In genomic region chr18:35343936-35344735, GRCh38 we compare ENCODE assay signal across 8 cellular contexts. TPM values are rescaled to one million over a fixed set of nuclear protein-coding genes. Genes with fewer than 3 reads are reported as not detected.
A peak's percentile ranks its signal among the peaks of the same experiment; 100 is the strongest.
DNase-seq lines count a peak whose midpoint lies in the region; ATAC-seq lines count a peak whose summit lies in the region.

ZNF24 (minus strand) TSS chr18:35344420; CDS start chr18:35340650, 3,770 bp downstream.

- H3K27ac ChIP-seq in mesendoderm (ENCODE audit: low read depth, low read length), result peak within 1 kb of the TSS; percentile 90

- H3K36me3 Mint-ChIP-seq in activated CD8-positive, alpha-beta memory T cell treated with anti-CD3 and anti-CD28 coated beads, Interleukin-2, amount 10 ng/mL, durations not matched to agents 7 days and 5 days, result peaks cover 32% of the 10 kb centered on the region

- H4K5ac ChIP-seq in mesendoderm (ENCODE audit: low read length), result peak within 1 kb of the TSS; percentile 8

- peaks cover 34% of the 10 kb centered on the region for H3K4me1 Mint-ChIP-seq in activated CD8-positive, alpha-beta memory T cell treated with anti-CD3 and anti-CD28 coated beads, Interleukin-2, amount 10 ng/mL, durations not matched to agents 7 days and 5 days

- H3K4me2 ChIP-seq in mesendoderm (ENCODE audit: low read length), result peak within 1 kb of the TSS; percentile 86

- H3K79me1 ChIP-seq in mesendoderm (ENCODE audit: low read length), result peaks cover 11% of the 10 kb centered on the region

- no peaks in the 10 kb centered on the region for H3K4me1 ChIP-seq in NT2/D1 (ENCODE audit: insufficient read depth, insufficient read length)
- peaks cover 19% of the 10 kb centered on the region for H3K4me1 ChIP-seq in endocrine pancreas (ENCODE audit: control insufficient read depth, insufficient read depth, low read length)
- no peaks in the 10 kb centered on the region for H3K4me1 ChIP-seq in mesendoderm (ENCODE audit: control insufficient read depth, low read depth, low read length)

- peak within 1 kb of the TSS; percentile 82 for H4K8ac ChIP-seq in mesendoderm (ENCODE audit: low read depth, low read length)

- peak within 1 kb of the TSS; percentile 58 for H2BK5ac ChIP-seq in mesendoderm (ENCODE audit: low read length)

- H3K79me2 ChIP-seq in mesendoderm (ENCODE audit: control insufficient read depth, insufficient read depth, low read length), result peaks cover 35% of the 10 kb centered on the region

- H3K4ac ChIP-seq in mesendoderm (ENCODE audit: low read depth, low read length), result peak within 1 kb of the TSS; percentile 87

- peaks cover 33% of the 10 kb centered on the region for H3K36me3 ChIP-seq in NT2/D1 (ENCODE audit: insufficient read depth, insufficient read length, low read length)
- H3K36me3 ChIP-seq in endocrine pancreas (ENCODE audit: control insufficient read depth, insufficient read depth, low read length), result peaks cover 10% of the 10 kb centered on the region
- peaks cover 6% of the 10 kb centered on the region for H3K36me3 ChIP-seq in mesendoderm (ENCODE audit: control insufficient read depth, insufficient read depth, low read length)

- DNase-seq in COR-L47 (lab: John Stamatoyannopoulos, UW), result peak; percentile 99
- peak; percentile 21 to 98 (median 88) for DNase-seq in HUDEP-2 (lab: John Stamatoyannopoulos, UW; ENCODE audit: unreplicated experiment in 76 of 76)
- peak; percentile 80 for DNase-seq in NT2/D1 (ENCODE audit: low read depth, low spot score)
- DNase-seq in activated CD8-positive, alpha-beta memory T cell treated with anti-CD3 and anti-CD28 coated beads, Interleukin-2, amount 10 ng/mL, durations not matched to agents 7 days and 5 days, result peak; percentile 94
- DNase-seq in mesendoderm, result peak; percentile 98
- DNase-seq in stimulated activated CD8-positive, alpha-beta memory T cell treated with anti-CD3 and anti-CD28 coated beads, Interleukin-15, amount 100 ng/mL, for 1 hour (ENCODE audit: low read depth), result peak; percentile 82

- peak within 1 kb of the TSS; percentile 90 for H3K27ac Mint-ChIP-seq in activated CD8-positive, alpha-beta memory T cell treated with anti-CD3 and anti-CD28 coated beads, Interleukin-2, amount 10 ng/mL, durations not matched to agents 7 days and 5 days

- H3K18ac ChIP-seq in mesendoderm (ENCODE audit: low read length), result peak within 1 kb of the TSS; percentile 88

- H2BK120ac ChIP-seq in mesendoderm (ENCODE audit: low read depth, low read length), result peak within 1 kb of the TSS; percentile 84

- H3K23ac ChIP-seq in mesendoderm (ENCODE audit: low read length), result no peak within 1 kb of the TSS

- peak; percentile 91 for ATAC-seq in GM21381 (IDR thresholded peaks at IDR 0.05; ENCODE audit: unreplicated experiment)
- peak; percentile 90 for ATAC-seq in activated CD8-positive, alpha-beta memory T cell treated with anti-CD3 and anti-CD28 coated beads, Interleukin-2, amount 10 ng/mL, durations not matched to agents 7 days and 5 days

- CTCF ChIA-PET in activated CD8-positive, alpha-beta memory T cell treated with anti-CD3 and anti-CD28 coated beads, Interleukin-2, amount 10 ng/mL, durations not matched to agents 7 days and 5 days (lab: Charles Lee), result interaction anchor here (0.9 to 2.5 kb wide), 7 partner anchors 10 to 113 kb away, joined by 3 to 10 read pairs (median 3); partner anchors contain the start of genes ZNF397 and ZSCAN30

- no peaks in the 10 kb centered on the region for H3K9me3 Mint-ChIP-seq in activated CD8-positive, alpha-beta memory T cell treated with anti-CD3 and anti-CD28 coated beads, Interleukin-2, amount 10 ng/mL, durations not matched to agents 7 days and 5 days (ENCODE audit: low read depth)

- H2AK5ac ChIP-seq in mesendoderm (ENCODE audit: low read length), result no peak within 1 kb of the TSS

- H2BK15ac ChIP-seq in mesendoderm (replicated peaks; ENCODE audit: low read depth), result peak within 1 kb of the TSS; percentile 98

- H3K9me3 ChIP-seq in NT2/D1 (ENCODE audit: insufficient read depth, low read length) (no peaks in the 10 kb centered on the region), endocrine pancreas (ENCODE audit: control insufficient read depth, low read length) (no peaks in the 10 kb centered on the region)

- H3K56ac ChIP-seq in mesendoderm (ENCODE audit: low read length), result peak within 1 kb of the TSS; percentile 94

- peak within 1 kb of the TSS; percentile 90 for H3K4me3 ChIP-seq in NT2/D1 (ENCODE audit: insufficient read length, low read depth)
- peak within 1 kb of the TSS; percentile 97 for H3K4me3 ChIP-seq in endocrine pancreas (ENCODE audit: control insufficient read depth, insufficient read depth, low read length)
- H3K4me3 ChIP-seq in mesendoderm (ENCODE audit: low read length), result peak within 1 kb of the TSS; percentile 93

- no peaks in the 10 kb centered on the region for H3K27me3 ChIP-seq in NT2/D1 (ENCODE audit: insufficient read depth, insufficient read length)
- H3K27me3 ChIP-seq in endocrine pancreas (ENCODE audit: control insufficient read depth, insufficient read depth, low read length), result no peaks in the 10 kb centered on the region
- no peaks in the 10 kb centered on the region for H3K27me3 ChIP-seq in mesendoderm (ENCODE audit: insufficient read depth, low read length, poor library complexity)

- WGBS in mesendoderm (ENCODE audit: extremely low coverage, insufficient coverage, low lambda C conversion rate), result no CpG with 5 or more reads among the region's 64 CpGs

- no peaks in the 10 kb centered on the region for H3K27me3 Mint-ChIP-seq in activated CD8-positive, alpha-beta memory T cell treated with anti-CD3 and anti-CD28 coated beads, Interleukin-2, amount 10 ng/mL, durations not matched to agents 7 days and 5 days

- peak within 1 kb of the TSS; percentile 97 for H3K9ac ChIP-seq in NT2/D1 (ENCODE audit: insufficient read length, low read depth)
- H3K9ac ChIP-seq in endocrine pancreas (ENCODE audit: control insufficient read depth, insufficient read depth, low read length), result peak within 1 kb of the TSS; percentile 97
- H3K9ac ChIP-seq in mesendoderm (ENCODE audit: low read length), result peak within 1 kb of the TSS; percentile 94

- H3K4me3 Mint-ChIP-seq in activated CD8-positive, alpha-beta memory T cell treated with anti-CD3 and anti-CD28 coated beads, Interleukin-2, amount 10 ng/mL, durations not matched to agents 7 days and 5 days, result peak within 1 kb of the TSS; percentile 92

RNA-seq across cellular contexts. Expression of gene ZNF24, which starts in this region (rescaled TPM):
- total RNA-seq in activated CD8-positive, alpha-beta memory T cell treated with anti-CD3 and anti-CD28 coated beads, Interleukin-2, amount 10 ng/mL, durations not matched to agents 7 days and 5 days, result 10 to 100 TPM; 44.2 to 51.7 TPM
- 35.8 TPM for polyA plus RNA-seq in mesendoderm (2013, experiment 1 of 2)
- 35.7 TPM for polyA plus RNA-seq in mesendoderm (2013, experiment 2 of 2)

Comparison
In these comparisons a context has a peak if more than half of its experiments do, and no peak if none do; other contexts are left out.
1. Peak in every context shown above with its lines: DNase-seq, ATAC-seq, H3K4me3 ChIP-seq and H3K27ac ChIP-seq.